1 cellular context compared by ENCODE assay signal in the genomic region with DNA sequence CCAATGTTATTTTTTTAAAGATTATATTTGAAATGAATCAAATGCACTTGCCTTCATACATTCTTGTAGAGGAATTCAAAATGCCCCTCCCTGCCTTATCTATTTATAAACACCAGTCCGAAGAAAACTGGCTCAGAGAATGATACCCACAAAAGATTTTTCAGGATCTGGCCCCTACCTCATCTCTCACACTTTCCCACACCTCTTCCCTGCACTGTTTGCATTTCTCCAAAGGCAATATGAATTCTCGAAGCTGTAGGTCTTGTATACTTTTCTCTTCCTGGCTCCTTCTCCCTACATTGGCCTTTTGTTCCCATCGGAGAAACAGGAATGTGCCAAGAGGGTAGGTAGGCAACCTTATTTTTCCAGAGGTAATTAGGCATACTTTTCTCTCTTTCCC.
TF ChIP-seq lines count a peak whose summit lies in the region.

No MANE protein-coding gene starts in this region.

TF ChIP-seq in IMR-90, 13 proteins besides CTCF, POLR2A, EP300 and RAD21 (continued from another document):
- TF ChIP-seq MXI1 (IDR thresholded peaks at IDR 0.05; ENCODE audit: borderline replicate concordance, low read depth, low read length) (no peak), MAFK (IDR thresholded peaks at IDR 0.05; ENCODE audit: low read depth, low read length) (no peak), FOS (IDR thresholded peaks at IDR 0.05; ENCODE audit: low read depth, low read length) (no peak), RCOR1 (IDR thresholded peaks at IDR 0.05; ENCODE audit: insufficient replicate concordance, low read length) (no peak), RFX5 (IDR thresholded peaks at IDR 0.05; ENCODE audit: low read depth, low read length) (no peak)
- TF ChIP-seq, protein P1, sequence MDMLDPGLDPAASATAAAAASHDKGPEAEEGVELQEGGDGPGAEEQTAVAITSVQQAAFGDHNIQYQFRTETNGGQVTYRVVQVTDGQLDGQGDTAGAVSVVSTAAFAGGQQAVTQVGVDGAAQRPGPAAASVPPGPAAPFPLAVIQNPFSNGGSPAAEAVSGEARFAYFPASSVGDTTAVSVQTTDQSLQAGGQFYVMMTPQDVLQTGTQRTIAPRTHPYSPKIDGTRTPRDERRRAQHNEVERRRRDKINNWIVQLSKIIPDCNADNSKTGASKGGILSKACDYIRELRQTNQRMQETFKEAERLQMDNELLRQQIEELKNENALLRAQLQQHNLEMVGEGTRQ (IDR thresholded peaks at IDR 0.05; ENCODE audit: low read depth, low read length): no peak
TF ChIP-seq in IMR-90: peak in this region for 0.
